Comparison of ENCODE assay signal across 1 cellular context in the genomic region with DNA sequence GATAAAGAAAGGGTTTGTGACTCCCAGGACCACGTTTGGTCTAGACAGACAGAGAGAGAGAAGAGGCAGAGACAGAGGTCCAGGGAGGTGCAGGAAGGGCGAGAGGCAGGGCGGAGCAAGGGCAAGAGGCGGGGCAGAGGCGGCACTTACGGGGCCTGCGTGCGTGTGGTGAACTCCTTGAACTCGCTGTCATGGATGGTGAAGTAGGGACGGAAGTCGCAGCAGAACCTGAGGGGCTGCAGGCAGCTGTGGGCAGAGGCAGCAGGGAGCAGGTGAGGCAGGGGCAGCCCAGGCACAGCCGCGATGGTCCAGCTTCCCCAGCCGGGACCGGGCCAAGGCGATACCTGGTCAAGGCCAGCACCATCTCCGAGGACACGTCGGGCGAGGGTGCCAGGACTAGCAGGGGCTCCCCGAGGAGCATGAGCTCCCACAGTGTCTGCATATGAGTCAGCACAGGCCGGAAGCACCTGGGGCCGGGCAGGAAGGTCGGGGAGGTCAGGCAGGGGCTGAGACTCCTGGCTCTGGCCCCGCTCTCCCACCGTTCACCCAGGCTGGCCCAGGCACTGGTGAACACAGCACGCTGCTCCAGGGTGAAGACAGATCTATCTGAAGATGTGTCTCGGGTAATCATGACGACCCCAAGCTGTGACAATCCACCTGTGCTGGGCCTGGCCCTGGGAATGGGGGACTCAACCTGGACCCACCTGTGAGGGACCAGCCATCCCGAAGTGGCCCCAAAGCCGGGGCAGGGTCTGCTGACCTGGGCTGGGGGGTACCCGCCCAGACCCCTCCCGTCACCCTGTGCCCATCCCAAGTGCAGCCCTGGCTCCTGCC.
TF ChIP-seq lines count a peak whose summit lies in the region.

No MANE protein-coding gene starts in this region.

TF ChIP-seq in HepG2, 621 proteins besides CTCF, POLR2A, EP300 and RAD21 (continued from another document and continues in another):
- TF ChIP-seq, protein P1, sequence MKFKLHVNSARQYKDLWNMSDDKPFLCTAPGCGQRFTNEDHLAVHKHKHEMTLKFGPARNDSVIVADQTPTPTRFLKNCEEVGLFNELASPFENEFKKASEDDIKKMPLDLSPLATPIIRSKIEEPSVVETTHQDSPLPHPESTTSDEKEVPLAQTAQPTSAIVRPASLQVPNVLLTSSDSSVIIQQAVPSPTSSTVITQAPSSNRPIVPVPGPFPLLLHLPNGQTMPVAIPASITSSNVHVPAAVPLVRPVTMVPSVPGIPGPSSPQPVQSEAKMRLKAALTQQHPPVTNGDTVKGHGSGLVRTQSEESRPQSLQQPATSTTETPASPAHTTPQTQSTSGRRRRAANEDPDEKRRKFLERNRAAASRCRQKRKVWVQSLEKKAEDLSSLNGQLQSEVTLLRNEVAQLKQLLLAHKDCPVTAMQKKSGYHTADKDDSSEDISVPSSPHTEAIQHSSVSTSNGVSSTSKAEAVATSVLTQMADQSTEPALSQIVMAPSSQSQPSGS (CRISPR knock-in tag; IDR thresholded peaks at IDR 0.05), result no peak
- TF ChIP-seq, protein P2, sequence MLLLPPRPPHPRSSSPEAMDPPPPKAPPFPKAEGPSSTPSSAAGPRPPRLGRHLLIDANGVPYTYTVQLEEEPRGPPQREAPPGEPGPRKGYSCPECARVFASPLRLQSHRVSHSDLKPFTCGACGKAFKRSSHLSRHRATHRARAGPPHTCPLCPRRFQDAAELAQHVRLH (CRISPR knock-in tag; IDR thresholded peaks at IDR 0.05; ENCODE audit: borderline replicate concordance, low read depth), result no peak
- TF ChIP-seq PLRG1 (conservative IDR thresholded peaks at IDR 0.05) (no peak), ELK4 (CRISPR knock-in tag; IDR thresholded peaks at IDR 0.05; ENCODE audit: borderline replicate concordance) (no peak), TFE3 (CRISPR knock-in tag; IDR thresholded peaks at IDR 0.05) (no peak), SP5 (CRISPR knock-in tag; IDR thresholded peaks at IDR 0.05; ENCODE audit: borderline replicate concordance, low read depth) (peak; percentile 48; the same call in 1 of the 2 replicates), ZNF737 (CRISPR knock-in tag; IDR thresholded peaks at IDR 0.05; ENCODE audit: borderline replicate concordance) (no peak), RNF2 (conservative IDR thresholded peaks at IDR 0.05; ENCODE audit: low read depth) (no peak), HMGXB3 (CRISPR knock-in tag; IDR thresholded peaks at IDR 0.05; ENCODE audit: borderline replicate concordance) (no peak), KMT2A (CRISPR knock-in tag; IDR thresholded peaks at IDR 0.05) (no peak), ZSCAN29 (CRISPR knock-in tag; conservative IDR thresholded peaks at IDR 0.05) (no peak), ZNF441 (CRISPR knock-in tag; IDR thresholded peaks at IDR 0.05; ENCODE audit: borderline replicate concordance) (no peak), NRL (CRISPR knock-in tag; IDR thresholded peaks at IDR 0.05; ENCODE audit: borderline replicate concordance) (no peak), PPARG (CRISPR knock-in tag; conservative IDR thresholded peaks at IDR 0.05) (no peak), ZMYM2 (CRISPR knock-in tag; IDR thresholded peaks at IDR 0.05) (no peak), RCOR2 (CRISPR knock-in tag; IDR thresholded peaks at IDR 0.05) (no peak), NR2F2 (IDR thresholded peaks at IDR 0.05; ENCODE audit: borderline replicate concordance, low read depth) (no peak), ZNF362 (CRISPR knock-in tag; IDR thresholded peaks at IDR 0.05; ENCODE audit: borderline replicate concordance) (no peak), ZSCAN20 (CRISPR knock-in tag; IDR thresholded peaks at IDR 0.05; ENCODE audit: borderline replicate concordance) (no peak), HHEX (CRISPR knock-in tag; IDR thresholded peaks at IDR 0.05) (no peak), ZMAT5 (CRISPR knock-in tag; IDR thresholded peaks at IDR 0.05; ENCODE audit: borderline replicate concordance, low read depth) (no peak), SYNCRIP (IDR thresholded peaks at IDR 0.05; ENCODE audit: insufficient read depth, low read depth, low read length) (no peak), ZNF670 (CRISPR knock-in tag; IDR thresholded peaks at IDR 0.05; ENCODE audit: borderline replicate concordance) (no peak), FOXP1 (IDR thresholded peaks at IDR 0.05) (no peak), FOXP1 (CRISPR knock-in tag; IDR thresholded peaks at IDR 0.05) (no peak), ZNF784 (CRISPR knock-in tag; IDR thresholded peaks at IDR 0.05; ENCODE audit: borderline replicate concordance) (no peak), RORA (CRISPR knock-in tag; IDR thresholded peaks at IDR 0.05) (no peak), ZMAT3 (CRISPR knock-in tag; conservative IDR thresholded peaks at IDR 0.05) (no peak), AHR (CRISPR knock-in tag; IDR thresholded peaks at IDR 0.05) (no peak), ZNF704 (CRISPR knock-in tag; IDR thresholded peaks at IDR 0.05; ENCODE audit: borderline replicate concordance) (no peak)
- TF ChIP-seq, protein P3, sequence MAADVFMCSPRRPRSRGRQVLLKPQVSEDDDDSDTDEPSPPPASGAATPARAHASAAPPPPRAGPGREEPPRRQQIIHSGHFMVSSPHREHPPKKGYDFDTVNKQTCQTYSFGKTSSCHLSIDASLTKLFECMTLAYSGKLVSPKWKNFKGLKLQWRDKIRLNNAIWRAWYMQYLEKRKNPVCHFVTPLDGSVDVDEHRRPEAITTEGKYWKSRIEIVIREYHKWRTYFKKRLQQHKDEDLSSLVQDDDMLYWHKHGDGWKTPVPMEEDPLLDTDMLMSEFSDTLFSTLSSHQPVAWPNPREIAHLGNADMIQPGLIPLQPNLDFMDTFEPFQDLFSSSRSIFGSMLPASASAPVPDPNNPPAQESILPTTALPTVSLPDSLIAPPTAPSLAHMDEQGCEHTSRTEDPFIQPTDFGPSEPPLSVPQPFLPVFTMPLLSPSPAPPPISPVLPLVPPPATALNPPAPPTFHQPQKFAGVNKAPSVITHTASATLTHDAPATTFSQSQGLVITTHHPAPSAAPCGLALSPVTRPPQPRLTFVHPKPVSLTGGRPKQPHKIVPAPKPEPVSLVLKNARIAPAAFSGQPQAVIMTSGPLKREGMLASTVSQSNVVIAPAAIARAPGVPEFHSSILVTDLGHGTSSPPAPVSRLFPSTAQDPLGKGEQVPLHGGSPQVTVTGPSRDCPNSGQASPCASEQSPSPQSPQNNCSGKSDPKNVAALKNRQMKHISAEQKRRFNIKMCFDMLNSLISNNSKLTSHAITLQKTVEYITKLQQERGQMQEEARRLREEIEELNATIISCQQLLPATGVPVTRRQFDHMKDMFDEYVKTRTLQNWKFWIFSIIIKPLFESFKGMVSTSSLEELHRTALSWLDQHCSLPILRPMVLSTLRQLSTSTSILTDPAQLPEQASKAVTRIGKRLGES (CRISPR knock-in tag; IDR thresholded peaks at IDR 0.05; ENCODE audit: borderline replicate concordance), result no peak
- TF ChIP-seq, protein P4, sequence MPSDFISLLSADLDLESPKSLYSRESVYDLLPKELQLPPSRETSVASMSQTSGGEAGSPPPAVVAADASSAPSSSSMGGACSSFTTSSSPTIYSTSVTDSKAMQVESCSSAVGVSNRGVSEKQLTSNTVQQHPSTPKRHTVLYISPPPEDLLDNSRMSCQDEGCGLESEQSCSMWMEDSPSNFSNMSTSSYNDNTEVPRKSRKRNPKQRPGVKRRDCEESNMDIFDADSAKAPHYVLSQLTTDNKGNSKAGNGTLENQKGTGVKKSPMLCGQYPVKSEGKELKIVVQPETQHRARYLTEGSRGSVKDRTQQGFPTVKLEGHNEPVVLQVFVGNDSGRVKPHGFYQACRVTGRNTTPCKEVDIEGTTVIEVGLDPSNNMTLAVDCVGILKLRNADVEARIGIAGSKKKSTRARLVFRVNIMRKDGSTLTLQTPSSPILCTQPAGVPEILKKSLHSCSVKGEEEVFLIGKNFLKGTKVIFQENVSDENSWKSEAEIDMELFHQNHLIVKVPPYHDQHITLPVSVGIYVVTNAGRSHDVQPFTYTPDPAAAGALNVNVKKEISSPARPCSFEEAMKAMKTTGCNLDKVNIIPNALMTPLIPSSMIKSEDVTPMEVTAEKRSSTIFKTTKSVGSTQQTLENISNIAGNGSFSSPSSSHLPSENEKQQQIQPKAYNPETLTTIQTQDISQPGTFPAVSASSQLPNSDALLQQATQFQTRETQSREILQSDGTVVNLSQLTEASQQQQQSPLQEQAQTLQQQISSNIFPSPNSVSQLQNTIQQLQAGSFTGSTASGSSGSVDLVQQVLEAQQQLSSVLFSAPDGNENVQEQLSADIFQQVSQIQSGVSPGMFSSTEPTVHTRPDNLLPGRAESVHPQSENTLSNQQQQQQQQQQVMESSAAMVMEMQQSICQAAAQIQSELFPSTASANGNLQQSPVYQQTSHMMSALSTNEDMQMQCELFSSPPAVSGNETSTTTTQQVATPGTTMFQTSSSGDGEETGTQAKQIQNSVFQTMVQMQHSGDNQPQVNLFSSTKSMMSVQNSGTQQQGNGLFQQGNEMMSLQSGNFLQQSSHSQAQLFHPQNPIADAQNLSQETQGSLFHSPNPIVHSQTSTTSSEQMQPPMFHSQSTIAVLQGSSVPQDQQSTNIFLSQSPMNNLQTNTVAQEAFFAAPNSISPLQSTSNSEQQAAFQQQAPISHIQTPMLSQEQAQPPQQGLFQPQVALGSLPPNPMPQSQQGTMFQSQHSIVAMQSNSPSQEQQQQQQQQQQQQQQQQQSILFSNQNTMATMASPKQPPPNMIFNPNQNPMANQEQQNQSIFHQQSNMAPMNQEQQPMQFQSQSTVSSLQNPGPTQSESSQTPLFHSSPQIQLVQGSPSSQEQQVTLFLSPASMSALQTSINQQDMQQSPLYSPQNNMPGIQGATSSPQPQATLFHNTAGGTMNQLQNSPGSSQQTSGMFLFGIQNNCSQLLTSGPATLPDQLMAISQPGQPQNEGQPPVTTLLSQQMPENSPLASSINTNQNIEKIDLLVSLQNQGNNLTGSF (CRISPR knock-in tag; IDR thresholded peaks at IDR 0.05), result no peak
